In the genomic region with DNA sequence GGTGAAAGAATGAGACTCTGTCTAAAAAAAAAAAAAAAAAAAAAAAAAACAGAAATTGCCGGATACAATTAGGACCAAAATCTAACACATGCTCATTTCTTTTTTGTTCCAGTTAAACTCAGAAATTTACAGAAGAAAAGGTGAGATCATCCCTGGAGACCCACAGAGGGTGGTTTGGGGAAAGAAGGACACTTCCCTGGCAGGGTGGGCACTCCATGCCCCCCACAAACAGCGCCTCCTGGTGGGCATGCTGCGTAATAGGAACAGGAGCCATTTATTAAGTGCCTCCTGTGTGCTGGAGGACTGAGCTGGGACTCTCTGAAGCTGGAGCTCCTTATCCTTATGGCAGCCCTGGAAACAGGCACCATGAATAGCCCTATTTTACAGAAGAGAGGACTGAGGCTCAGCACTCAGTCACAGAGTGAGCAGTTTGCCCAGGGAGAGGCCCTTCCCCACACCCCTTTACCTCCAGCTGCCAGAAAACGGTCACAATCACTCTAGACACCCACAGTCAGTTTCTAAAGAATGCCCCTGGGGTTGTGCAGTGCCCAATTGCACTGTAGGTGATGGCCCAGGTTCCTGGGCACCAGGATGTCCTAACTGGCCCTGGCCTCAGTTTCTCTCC, we compare ENCODE assay signal across 8 cellular contexts. TPM values are rescaled to one million over a fixed set of nuclear protein-coding genes. Genes with fewer than 3 reads are reported as not detected.
DNase-seq lines count a peak whose midpoint lies in the region; ATAC-seq and TF ChIP-seq lines count a peak whose summit lies in the region.

No MANE protein-coding gene starts in this region.

- H3K9ac ChIP-seq in MM.1S (ENCODE audit: low read length) (no peak overlapping the region), neural cell (ENCODE audit: low read length) (no peak overlapping the region)

- TF ChIP-seq CTCF in MM.1S (IDR thresholded peaks at IDR 0.05; ENCODE audit: low read length) (peak; percentile 66), body of pancreas (IDR thresholded peaks at IDR 0.05) (peak in 6 of 7 experiments; percentile 21 to 46 (median 37)), neural cell (IDR thresholded peaks at IDR 0.05; ENCODE audit: poor library complexity, severe bottlenecking) (peak; percentile 51)

- no peak for TF ChIP-seq EP300 in neural cell (conservative IDR thresholded peaks at IDR 0.05; ENCODE audit: poor library complexity, severe bottlenecking)

- no peak overlapping the region for H2AFZ ChIP-seq in MM.1S (ENCODE audit: low read length)
- no peak overlapping the region for H2AFZ ChIP-seq in neural cell (ENCODE audit: low read depth, low read length)

- intact Hi-C loops in body of pancreas (cut with DNase I), result no loop called here

- no peak for TF ChIP-seq POLR2A in body of pancreas (IDR thresholded peaks at IDR 0.05)

- H4K20me1 ChIP-seq in MM.1S (ENCODE audit: insufficient read depth, low read length) (no peaks in the 10 kb centered on the region), neural cell (ENCODE audit: insufficient read depth) (no peaks in the 10 kb centered on the region)

- H3K4me1 ChIP-seq in MM.1S (ENCODE audit: low read length), result no peaks in the 10 kb centered on the region
- peaks cover 6% of the 10 kb centered on the region for H3K4me1 ChIP-seq in body of pancreas

- WGBS in body of pancreas, 2 donors, result 36 to 56% methylated on average over 3 to 4 of the region's 4 CpGs

- DNase-seq in GM03348 (ENCODE audit: low spot score) (peak; percentile 55), MM.1S (no peak), body of pancreas (no peak), kidney tubule cell (ENCODE audit: low spot score) (no peak), mesenteric fat pad (ENCODE audit: low spot score) (no peak)

- H3K4me3 ChIP-seq in MM.1S (ENCODE audit: low read length), result no peak overlapping the region
- H3K4me3 ChIP-seq in body of pancreas, result no peak overlapping the region
- no peak overlapping the region for H3K4me3 ChIP-seq in neural cell (ENCODE audit: low read length)

- H3K36me3 ChIP-seq in MM.1S (replicated peaks; ENCODE audit: insufficient read depth, low read length) (no peaks in the 10 kb centered on the region), body of pancreas (replicated peaks in 1 of 2; ENCODE audit: insufficient read depth in 1 of 2, low read depth in 2 of 2) (no peaks in the 10 kb centered on the region), neural cell (ENCODE audit: insufficient read depth, low read length) (no peaks in the 10 kb centered on the region)

- H3K79me2 ChIP-seq in MM.1S (ENCODE audit: low read length) (no peaks in the 10 kb centered on the region), neural cell (replicated peaks; ENCODE audit: insufficient read depth, low read length) (no peaks in the 10 kb centered on the region)

- H3K4me2 ChIP-seq in MM.1S (ENCODE audit: low read depth, low read length), result no peak overlapping the region
- H3K4me2 ChIP-seq in neural cell (ENCODE audit: low read length), result no peak overlapping the region

- ATAC-seq in body of pancreas (no peak), GM21390 (IDR thresholded peaks at IDR 0.05; ENCODE audit: unreplicated experiment) (no peak), GM21723 (IDR thresholded peaks at IDR 0.05; ENCODE audit: unreplicated experiment) (no peak)

- H3K27me3 ChIP-seq in MM.1S (replicated peaks; ENCODE audit: insufficient read depth, low read length), result no peaks in the 10 kb centered on the region
- H3K27me3 ChIP-seq in body of pancreas, result no peaks in the 10 kb centered on the region
- H3K27me3 ChIP-seq in neural cell (ENCODE audit: insufficient read depth, low read depth, low read length), result no peaks in the 10 kb centered on the region

- H3K27ac ChIP-seq in MM.1S (ENCODE audit: low read length) (no peak overlapping the region), body of pancreas (no peak overlapping the region), neural cell (ENCODE audit: low read length) (no peak overlapping the region)

- TF ChIP-seq RAD21 in neural cell (conservative IDR thresholded peaks at IDR 0.05), result no peak

- H3F3A ChIP-seq in MM.1S (ENCODE audit: insufficient read depth, low read length), result no peaks in the 10 kb centered on the region
- no peaks in the 10 kb centered on the region for H3F3A ChIP-seq in neural cell (ENCODE audit: insufficient read depth, low read length, poor library complexity, severe bottlenecking)

- H3K9me2 ChIP-seq in MM.1S (replicated peaks; ENCODE audit: insufficient read depth, low read length) (no peaks in the 10 kb centered on the region), neural cell (ENCODE audit: insufficient read depth, low read length) (no peaks in the 10 kb centered on the region)

- H3K9me3 ChIP-seq in MM.1S (replicated peaks; ENCODE audit: insufficient read depth, low read length), result no peaks in the 10 kb centered on the region
- H3K9me3 ChIP-seq in body of pancreas, result no peaks in the 10 kb centered on the region
- H3K9me3 ChIP-seq in neural cell (ENCODE audit: low read length), result no peaks in the 10 kb centered on the region

TF ChIP-seq in neural cell, 6 proteins besides CTCF, POLR2A, EP300 and RAD21:
- TF ChIP-seq TAF1 (IDR thresholded peaks at IDR 0.05; ENCODE audit: low read depth) (no peak), EZH2 (IDR thresholded peaks at IDR 0.05; ENCODE audit: borderline replicate concordance, insufficient read depth, low read length, poor library complexity, severe bottlenecking) (no peak), SMC3 (conservative IDR thresholded peaks at IDR 0.05; ENCODE audit: poor library complexity) (no peak), POLR2AphosphoS5 (IDR thresholded peaks at IDR 0.05) (no peak), MXI1 (conservative IDR thresholded peaks at IDR 0.05; ENCODE audit: poor library complexity, severe bottlenecking) (no peak)
- TF ChIP-seq, protein P1, sequence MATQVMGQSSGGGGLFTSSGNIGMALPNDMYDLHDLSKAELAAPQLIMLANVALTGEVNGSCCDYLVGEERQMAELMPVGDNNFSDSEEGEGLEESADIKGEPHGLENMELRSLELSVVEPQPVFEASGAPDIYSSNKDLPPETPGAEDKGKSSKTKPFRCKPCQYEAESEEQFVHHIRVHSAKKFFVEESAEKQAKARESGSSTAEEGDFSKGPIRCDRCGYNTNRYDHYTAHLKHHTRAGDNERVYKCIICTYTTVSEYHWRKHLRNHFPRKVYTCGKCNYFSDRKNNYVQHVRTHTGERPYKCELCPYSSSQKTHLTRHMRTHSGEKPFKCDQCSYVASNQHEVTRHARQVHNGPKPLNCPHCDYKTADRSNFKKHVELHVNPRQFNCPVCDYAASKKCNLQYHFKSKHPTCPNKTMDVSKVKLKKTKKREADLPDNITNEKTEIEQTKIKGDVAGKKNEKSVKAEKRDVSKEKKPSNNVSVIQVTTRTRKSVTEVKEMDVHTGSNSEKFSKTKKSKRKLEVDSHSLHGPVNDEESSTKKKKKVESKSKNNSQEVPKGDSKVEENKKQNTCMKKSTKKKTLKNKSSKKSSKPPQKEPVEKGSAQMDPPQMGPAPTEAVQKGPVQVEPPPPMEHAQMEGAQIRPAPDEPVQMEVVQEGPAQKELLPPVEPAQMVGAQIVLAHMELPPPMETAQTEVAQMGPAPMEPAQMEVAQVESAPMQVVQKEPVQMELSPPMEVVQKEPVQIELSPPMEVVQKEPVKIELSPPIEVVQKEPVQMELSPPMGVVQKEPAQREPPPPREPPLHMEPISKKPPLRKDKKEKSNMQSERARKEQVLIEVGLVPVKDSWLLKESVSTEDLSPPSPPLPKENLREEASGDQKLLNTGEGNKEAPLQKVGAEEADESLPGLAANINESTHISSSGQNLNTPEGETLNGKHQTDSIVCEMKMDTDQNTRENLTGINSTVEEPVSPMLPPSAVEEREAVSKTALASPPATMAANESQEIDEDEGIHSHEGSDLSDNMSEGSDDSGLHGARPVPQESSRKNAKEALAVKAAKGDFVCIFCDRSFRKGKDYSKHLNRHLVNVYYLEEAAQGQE (IDR thresholded peaks at IDR 0.05; ENCODE audit: borderline replicate concordance), result no peak
TF ChIP-seq in neural cell: peak in this region for 0.

RNA-seq across cellular contexts. Expression of gene C19orf38, which starts 10.1 kb away (rescaled TPM):
- total RNA-seq in body of pancreas (under 1 TPM in 1 of 2 donors, not detected in 1; 0.52 TPM), mesenteric fat pad (4.4 TPM)
- polyA plus RNA-seq in neural cell, result not detected in 2 replicates
- polyA minus RNA-seq in neural cell, result not detected in 2 replicates

RNA-seq across cellular contexts. Expression of gene CARM1, which starts 13.0 kb away (rescaled TPM):
- total RNA-seq in body of pancreas, result 10 to 100 TPM in 1 of 2 donors, 1 to 10 TPM in 1; 6.3 to 11.7 TPM
- 22.3 and 37.9 TPM in 2 replicates for polyA plus RNA-seq in neural cell
- polyA minus RNA-seq in neural cell, result 36.1 and 42.9 TPM in 2 replicates
- total RNA-seq in mesenteric fat pad, result 37.2 TPM

RNA-seq across cellular contexts. Expression of gene TMED1, which starts 22.3 kb away (rescaled TPM):
- total RNA-seq in body of pancreas, result 10 to 100 TPM; 14.5 to 34.6 TPM
- 20.2 and 28.1 TPM in 2 replicates for polyA plus RNA-seq in neural cell
- 16.6 and 19.8 TPM in 2 replicates for polyA minus RNA-seq in neural cell
- 24.9 TPM for total RNA-seq in mesenteric fat pad
